Comparison of ENCODE assay signal across 17 cellular contexts in the genomic region with DNA sequence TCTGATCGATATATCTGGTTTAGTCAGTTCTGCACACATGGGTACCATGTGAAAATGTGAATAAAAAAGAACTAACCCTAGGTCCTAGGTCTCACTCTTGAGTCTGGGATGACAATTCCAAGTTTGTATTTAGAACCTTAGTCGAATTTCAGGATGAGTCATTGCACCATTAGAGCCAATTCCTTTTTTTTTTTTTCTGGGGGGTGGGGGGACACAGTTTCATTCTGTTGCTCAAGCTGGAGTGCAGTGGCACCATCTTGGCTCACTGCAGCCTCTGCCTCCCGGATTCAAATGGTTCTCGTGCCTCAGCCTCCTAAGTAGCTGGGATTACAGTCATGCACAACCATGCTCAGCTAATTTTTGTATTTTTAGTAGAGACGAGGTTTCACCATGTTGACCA. TPM values are rescaled to one million over a fixed set of nuclear protein-coding genes. Genes with fewer than 3 reads are reported as not detected.
DNase-seq lines count a peak whose midpoint lies in the region; ATAC-seq and TF ChIP-seq lines count a peak whose summit lies in the region.
"Had no signal": no experiment of that assay in that cellular context is flagged by ENCODE, and none has a peak within 500 bp of the region (broad histone marks: within the 10 kb centered on the region; RNA-seq: fewer than 3 reads in every experiment).

No MANE protein-coding gene starts in this region.

- no peak overlapping the region for H3K4me3 ChIP-seq in fibroblast of the aortic adventitia (ENCODE audit: low read depth, low read length)

- TF ChIP-seq CTCF in fibroblast of the aortic adventitia (IDR thresholded peaks at IDR 0.05; ENCODE audit: insufficient read depth, low read length), result no peak

- DNase-seq in AG08395 (ENCODE audit: low spot score), result peak; percentile 48
- DNase-seq in HCEC 1CT, result peak; percentile 62
- DNase-seq in fibroblast of the aortic adventitia (ENCODE audit: low read depth), result peak; percentile 57
- DNase-seq in effector CD4-positive, alpha-beta T cell, result no peak
- DNase-seq in T-helper 9 cell, result no peak
- DNase-seq in activated CD8-positive, alpha-beta memory T cell treated with anti-CD3 and anti-CD28 coated beads, Interleukin-2, amount 50 U/mL, for 4 hours, result no peak
- DNase-seq in cortex of kidney (lab: John Stamatoyannopoulos, UW), result no peak
- DNase-seq: activated CD4-positive, alpha-beta T cell treated with anti-CD3 and anti-CD28 coated beads, Interleukin-2, amount 50 U/mL, for 48 hours; activated T-cell treated with anti-CD3 and anti-CD28 coated beads, Interleukin-2, amount 50 U/mL, for 4 hours; AML-193; brain microvascular endothelial cell; NCI-H1048; NCI-H2107; NCI-H774; retina had no signal

- ATAC-seq in SK-N-SH treated with all-trans-retinoic acid at 6 μM for 48 hours, result peak; percentile 60
- ATAC-seq: activated T-cell treated with anti-CD3 and anti-CD28 coated beads, Interleukin-2, amount 50 U/mL, for 4 hours; Panc1 had no signal

TF ChIP-seq in SK-N-SH treated with all-trans-retinoic acid at 6 μM for 48 hours, 23 proteins besides CTCF, POLR2A, EP300 and RAD21:
- TF ChIP-seq BACH2 (CRISPR knock-in tag; IDR thresholded peaks at IDR 0.05; ENCODE audit: borderline replicate concordance) (no peak), TCF4 (CRISPR knock-in tag; IDR thresholded peaks at IDR 0.05; ENCODE audit: borderline replicate concordance) (no peak), ZC3H10 (CRISPR knock-in tag; IDR thresholded peaks at IDR 0.05) (no peak), POU6F1 (CRISPR knock-in tag; IDR thresholded peaks at IDR 0.05; ENCODE audit: borderline replicate concordance, low read depth) (no peak), PPARA (CRISPR knock-in tag; IDR thresholded peaks at IDR 0.05; ENCODE audit: borderline replicate concordance) (no peak), OSR1 (CRISPR knock-in tag; IDR thresholded peaks at IDR 0.05) (no peak), ESRRG (CRISPR knock-in tag; IDR thresholded peaks at IDR 0.05) (no peak), ZFP3 (CRISPR knock-in tag; IDR thresholded peaks at IDR 0.05) (no peak), ZNF8 (CRISPR knock-in tag; IDR thresholded peaks at IDR 0.05) (no peak), RARB (CRISPR knock-in tag; IDR thresholded peaks at IDR 0.05) (no peak), SNAI2 (CRISPR knock-in tag; IDR thresholded peaks at IDR 0.05) (no peak), ZNF70 (CRISPR knock-in tag; IDR thresholded peaks at IDR 0.05) (no peak), CSRNP3 (CRISPR knock-in tag; IDR thresholded peaks at IDR 0.05) (no peak), ZFP30 (CRISPR knock-in tag; IDR thresholded peaks at IDR 0.05) (no peak), TOX (CRISPR knock-in tag; IDR thresholded peaks at IDR 0.05; ENCODE audit: borderline replicate concordance) (no peak), ISL1 (CRISPR knock-in tag; IDR thresholded peaks at IDR 0.05) (no peak)
- TF ChIP-seq, protein P1, sequence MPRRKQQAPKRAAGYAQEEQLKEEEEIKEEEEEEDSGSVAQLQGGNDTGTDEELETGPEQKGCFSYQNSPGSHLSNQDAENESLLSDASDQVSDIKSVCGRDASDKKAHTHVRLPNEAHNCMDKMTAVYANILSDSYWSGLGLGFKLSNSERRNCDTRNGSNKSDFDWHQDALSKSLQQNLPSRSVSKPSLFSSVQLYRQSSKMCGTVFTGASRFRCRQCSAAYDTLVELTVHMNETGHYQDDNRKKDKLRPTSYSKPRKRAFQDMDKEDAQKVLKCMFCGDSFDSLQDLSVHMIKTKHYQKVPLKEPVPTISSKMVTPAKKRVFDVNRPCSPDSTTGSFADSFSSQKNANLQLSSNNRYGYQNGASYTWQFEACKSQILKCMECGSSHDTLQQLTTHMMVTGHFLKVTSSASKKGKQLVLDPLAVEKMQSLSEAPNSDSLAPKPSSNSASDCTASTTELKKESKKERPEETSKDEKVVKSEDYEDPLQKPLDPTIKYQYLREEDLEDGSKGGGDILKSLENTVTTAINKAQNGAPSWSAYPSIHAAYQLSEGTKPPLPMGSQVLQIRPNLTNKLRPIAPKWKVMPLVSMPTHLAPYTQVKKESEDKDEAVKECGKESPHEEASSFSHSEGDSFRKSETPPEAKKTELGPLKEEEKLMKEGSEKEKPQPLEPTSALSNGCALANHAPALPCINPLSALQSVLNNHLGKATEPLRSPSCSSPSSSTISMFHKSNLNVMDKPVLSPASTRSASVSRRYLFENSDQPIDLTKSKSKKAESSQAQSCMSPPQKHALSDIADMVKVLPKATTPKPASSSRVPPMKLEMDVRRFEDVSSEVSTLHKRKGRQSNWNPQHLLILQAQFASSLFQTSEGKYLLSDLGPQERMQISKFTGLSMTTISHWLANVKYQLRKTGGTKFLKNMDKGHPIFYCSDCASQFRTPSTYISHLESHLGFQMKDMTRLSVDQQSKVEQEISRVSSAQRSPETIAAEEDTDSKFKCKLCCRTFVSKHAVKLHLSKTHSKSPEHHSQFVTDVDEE (CRISPR knock-in tag; IDR thresholded peaks at IDR 0.05), result no peak
- TF ChIP-seq, protein P2, sequence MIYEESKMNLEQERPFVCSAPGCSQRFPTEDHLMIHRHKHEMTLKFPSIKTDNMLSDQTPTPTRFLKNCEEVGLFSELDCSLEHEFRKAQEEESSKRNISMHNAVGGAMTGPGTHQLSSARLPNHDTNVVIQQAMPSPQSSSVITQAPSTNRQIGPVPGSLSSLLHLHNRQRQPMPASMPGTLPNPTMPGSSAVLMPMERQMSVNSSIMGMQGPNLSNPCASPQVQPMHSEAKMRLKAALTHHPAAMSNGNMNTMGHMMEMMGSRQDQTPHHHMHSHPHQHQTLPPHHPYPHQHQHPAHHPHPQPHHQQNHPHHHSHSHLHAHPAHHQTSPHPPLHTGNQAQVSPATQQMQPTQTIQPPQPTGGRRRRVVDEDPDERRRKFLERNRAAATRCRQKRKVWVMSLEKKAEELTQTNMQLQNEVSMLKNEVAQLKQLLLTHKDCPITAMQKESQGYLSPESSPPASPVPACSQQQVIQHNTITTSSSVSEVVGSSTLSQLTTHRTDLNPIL (CRISPR knock-in tag; IDR thresholded peaks at IDR 0.05; ENCODE audit: low read depth), result no peak
- TF ChIP-seq, protein P3, sequence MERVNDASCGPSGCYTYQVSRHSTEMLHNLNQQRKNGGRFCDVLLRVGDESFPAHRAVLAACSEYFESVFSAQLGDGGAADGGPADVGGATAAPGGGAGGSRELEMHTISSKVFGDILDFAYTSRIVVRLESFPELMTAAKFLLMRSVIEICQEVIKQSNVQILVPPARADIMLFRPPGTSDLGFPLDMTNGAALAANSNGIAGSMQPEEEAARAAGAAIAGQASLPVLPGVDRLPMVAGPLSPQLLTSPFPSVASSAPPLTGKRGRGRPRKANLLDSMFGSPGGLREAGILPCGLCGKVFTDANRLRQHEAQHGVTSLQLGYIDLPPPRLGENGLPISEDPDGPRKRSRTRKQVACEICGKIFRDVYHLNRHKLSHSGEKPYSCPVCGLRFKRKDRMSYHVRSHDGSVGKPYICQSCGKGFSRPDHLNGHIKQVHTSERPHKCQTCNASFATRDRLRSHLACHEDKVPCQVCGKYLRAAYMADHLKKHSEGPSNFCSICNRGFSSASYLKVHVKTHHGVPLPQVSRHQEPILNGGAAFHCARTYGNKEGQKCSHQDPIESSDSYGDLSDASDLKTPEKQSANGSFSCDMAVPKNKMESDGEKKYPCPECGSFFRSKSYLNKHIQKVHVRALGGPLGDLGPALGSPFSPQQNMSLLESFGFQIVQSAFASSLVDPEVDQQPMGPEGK (CRISPR knock-in tag; IDR thresholded peaks at IDR 0.05; ENCODE audit: borderline replicate concordance), result no peak
TF ChIP-seq in SK-N-SH treated with all-trans-retinoic acid at 6 μM for 48 hours: peak in this region for 0.

RNA-seq across cellular contexts. Expression of gene SPAG9, which starts 41.6 kb away (rescaled TPM):
- 95.9 and 135 TPM in 2 replicates for total RNA-seq in fibroblast of the aortic adventitia (ENCODE audit: low replicate concordance)

Comparison
In these comparisons a context has a peak if more than half of its experiments do, and no peak if none do; other contexts are left out.
1. DNase-seq: peak in AG08395 (single experiment), HCEC 1CT (single experiment) and fibroblast of the aortic adventitia (single experiment); none in effector CD4-positive, alpha-beta T cell (single experiment), T-helper 9 cell (single experiment), activated CD8-positive, alpha-beta memory T cell treated with anti-CD3 and anti-CD28 coated beads, Interleukin-2, amount 50 U/mL, for 4 hours (single experiment) and cortex of kidney (single experiment).